ENCODE assay signal across 22 cellular contexts in the genomic region with DNA sequence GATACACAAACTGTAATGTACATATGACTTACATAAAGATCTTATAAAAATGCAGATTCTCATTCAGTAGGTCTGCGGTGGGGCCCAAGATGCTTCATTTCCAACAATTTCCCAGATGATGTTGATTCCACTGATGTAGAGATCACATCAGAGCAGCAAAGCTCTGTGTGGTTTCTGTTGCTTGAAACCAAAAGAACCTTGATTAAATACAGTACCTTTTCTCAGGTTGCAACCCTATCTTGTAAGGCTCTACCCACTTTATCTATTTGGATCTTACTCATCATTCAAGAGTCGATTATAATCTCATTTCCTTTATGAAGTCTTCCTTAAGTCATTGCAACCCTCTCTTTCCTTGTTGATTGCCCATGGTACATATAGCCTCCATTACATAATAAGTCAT.
DNase-seq lines count a peak whose midpoint lies in the region; ATAC-seq, FAIRE-seq and TF ChIP-seq lines count a peak whose summit lies in the region.
"Had no signal": no experiment of that assay in that cellular context is flagged by ENCODE, and none has a peak within 500 bp of the region (broad histone marks: within the 10 kb centered on the region; RNA-seq: fewer than 3 reads in every experiment).

No MANE protein-coding gene starts in this region.

- no peaks in the 10 kb centered on the region for H3K27me3 Mint-ChIP-seq in activated CD4-positive, alpha-beta T cell treated with anti-CD3 and anti-CD28 coated beads for 36 hours
- H3K27me3 Mint-ChIP-seq in astrocyte (ENCODE audit: low read depth, unreplicated experiment), result no peaks in the 10 kb centered on the region
- H3K27me3 Mint-ChIP-seq: CD4-positive, alpha-beta T cell had no signal

- no peaks in the 10 kb centered on the region for H3K36me3 Mint-ChIP-seq in activated CD4-positive, alpha-beta T cell treated with anti-CD3 and anti-CD28 coated beads for 36 hours (ENCODE audit: low read depth)
- no peaks in the 10 kb centered on the region for H3K36me3 Mint-ChIP-seq in astrocyte (ENCODE audit: low read depth, unreplicated experiment)
- H3K36me3 Mint-ChIP-seq in stimulated activated effector memory CD8-positive, alpha-beta T cell treated with anti-CD3 and anti-CD28 coated beads, Interleukin-12 subunit alpha, Interleukin-12 subunit beta, amount 100 ng/mL, for 72 hours, result no peaks in the 10 kb centered on the region
- H3K36me3 Mint-ChIP-seq: CD8-positive, alpha-beta T cell had no signal

- DNase-seq in activated CD4-positive, alpha-beta T cell treated with anti-CD3 and anti-CD28 coated beads for 36 hours, result peak; percentile 3
- no peak for DNase-seq in activated CD4-positive, alpha-beta T cell treated with anti-CD3 and anti-CD28 coated beads for 48 hours
- DNase-seq in GM19239 (ENCODE audit: insufficient read length, low spot score) (no peak), astrocyte (ENCODE audit: low read depth) (no peak), OCI-M2 (lab: John Stamatoyannopoulos, UW; ENCODE audit: unreplicated experiment) (no peak), left lung (no peak)
- DNase-seq in stimulated activated effector memory CD8-positive, alpha-beta T cell treated with anti-CD3 and anti-CD28 coated beads, Interleukin-12 subunit alpha, Interleukin-12 subunit beta, amount 100 ng/mL, for 72 hours (ENCODE audit: low spot score in 2 of 2), result no peak
- DNase-seq: AML-193; Caco-2; Calu3; CD4-positive, alpha-beta T cell; CD8-positive, alpha-beta T cell; DMS79 treated with DMSO at 0.1 percent for 48 hours; GF-D8 had no signal

- CTCF ChIA-PET in activated CD4-positive, alpha-beta T cell treated with anti-CD3 and anti-CD28 coated beads for 36 hours (lab: Charles Lee), result no interaction called here

- TF ChIP-seq CTCF in astrocyte (IDR thresholded peaks at IDR 0.05; ENCODE audit: insufficient read depth, low read depth, low read length), result no peak
- TF ChIP-seq CTCF in left lung (IDR thresholded peaks at IDR 0.05), result no peak

- no peak overlapping the region for H2AFZ ChIP-seq in astrocyte (ENCODE audit: low read depth, low read length)

- H3K27me3 ChIP-seq in astrocyte (ENCODE audit: insufficient read depth, low read length) (no peaks in the 10 kb centered on the region), left lung (no peaks in the 10 kb centered on the region)

- no peaks in the 10 kb centered on the region for H3K36me3 ChIP-seq in astrocyte (ENCODE audit: insufficient read depth, low read length)
- no peaks in the 10 kb centered on the region for H3K36me3 ChIP-seq in left lung
- H3K36me3 ChIP-seq: BLaER1 treated with 17β-estradiol and CSF1 and Interleukin-3, amounts not matched to agents 10 nM and 100 nM had no signal

- no peaks in the 10 kb centered on the region for H3K9me3 Mint-ChIP-seq in activated CD4-positive, alpha-beta T cell treated with anti-CD3 and anti-CD28 coated beads for 36 hours (ENCODE audit: low read depth)
- H3K9me3 Mint-ChIP-seq in astrocyte (ENCODE audit: unreplicated experiment), result no peaks in the 10 kb centered on the region
- H3K9me3 Mint-ChIP-seq in stimulated activated effector memory CD8-positive, alpha-beta T cell treated with anti-CD3 and anti-CD28 coated beads, Interleukin-12 subunit alpha, Interleukin-12 subunit beta, amount 100 ng/mL, for 72 hours, result no peaks in the 10 kb centered on the region
- H3K9me3 Mint-ChIP-seq: CD4-positive, alpha-beta T cell; CD8-positive, alpha-beta T cell had no signal

- no peak overlapping the region for H3K27ac Mint-ChIP-seq in activated CD4-positive, alpha-beta T cell treated with anti-CD3 and anti-CD28 coated beads for 36 hours
- no peak overlapping the region for H3K27ac Mint-ChIP-seq in astrocyte (ENCODE audit: unreplicated experiment)
- H3K27ac Mint-ChIP-seq in stimulated activated effector memory CD8-positive, alpha-beta T cell treated with anti-CD3 and anti-CD28 coated beads, Interleukin-12 subunit alpha, Interleukin-12 subunit beta, amount 100 ng/mL, for 72 hours, result no peak overlapping the region
- H3K27ac Mint-ChIP-seq: B cell; CD4-positive, alpha-beta T cell; CD8-positive, alpha-beta T cell had no signal

- no peak for ATAC-seq in activated CD4-positive, alpha-beta T cell treated with anti-CD3 and anti-CD28 coated beads for 36 hours
- peak; percentile 39 for ATAC-seq in stimulated activated effector memory CD8-positive, alpha-beta T cell treated with anti-CD3 and anti-CD28 coated beads, Interleukin-12 subunit alpha, Interleukin-12 subunit beta, amount 100 ng/mL, for 72 hours
- ATAC-seq in left lung, result no peak
- ATAC-seq: A549; CD8-positive, alpha-beta T cell had no signal

- no peaks in the 10 kb centered on the region for H4K20me1 ChIP-seq in astrocyte (ENCODE audit: insufficient read depth, low read length)
- H4K20me1 ChIP-seq: BLaER1 treated with 17β-estradiol and CSF1 and Interleukin-3, amounts not matched to agents 10 nM and 100 nM had no signal

- no peak overlapping the region for H3K4me3 Mint-ChIP-seq in activated CD4-positive, alpha-beta T cell treated with anti-CD3 and anti-CD28 coated beads for 36 hours
- no peak overlapping the region for H3K4me3 Mint-ChIP-seq in astrocyte (ENCODE audit: unreplicated experiment)
- H3K4me3 Mint-ChIP-seq in stimulated activated effector memory CD8-positive, alpha-beta T cell treated with anti-CD3 and anti-CD28 coated beads, Interleukin-12 subunit alpha, Interleukin-12 subunit beta, amount 100 ng/mL, for 72 hours, result no peak overlapping the region
- H3K4me3 Mint-ChIP-seq: B cell; CD4-positive, alpha-beta T cell; CD8-positive, alpha-beta T cell had no signal

- peak; percentile 66 for FAIRE-seq in GM19239 (lab: Jason Lieb, UNC)
- peak; percentile 88 for FAIRE-seq in astrocyte (lab: Jason Lieb, UNC)
- FAIRE-seq: A549, D721Med, G401.6, GM12891 had no signal

- intact Hi-C loops in activated CD4-positive, alpha-beta T cell treated with anti-CD3 and anti-CD28 coated beads for 36 hours (cut with DNase I, micrococcal nuclease), result no loop called here
- intact Hi-C loops in left lung (cut with DNase I), result no loop called here

- H3K9me3 ChIP-seq in astrocyte (ENCODE audit: insufficient read depth, low read depth, low read length) (no peaks in the 10 kb centered on the region), left lung (no peaks in the 10 kb centered on the region)
- H3K9me3 ChIP-seq: A549, Caco-2 had no signal

- no peak overlapping the region for H3K4me2 ChIP-seq in astrocyte (ENCODE audit: low read length)
- H3K4me2 ChIP-seq: A549; BLaER1 treated with 17β-estradiol and CSF1 and Interleukin-3, amounts not matched to agents 10 nM and 100 nM had no signal

- no peak overlapping the region for H3K9ac ChIP-seq in astrocyte (ENCODE audit: low read length)
- H3K9ac ChIP-seq: BLaER1 treated with 17β-estradiol and CSF1 and Interleukin-3, amounts not matched to agents 10 nM and 100 nM had no signal

- H3K4me1 ChIP-seq in astrocyte (ENCODE audit: insufficient read depth, low read length) (no peaks in the 10 kb centered on the region), left lung (no peaks in the 10 kb centered on the region)
- H3K4me1 ChIP-seq: A549; BLaER1 treated with 17β-estradiol and CSF1 and Interleukin-3, amounts not matched to agents 10 nM and 100 nM; Caco-2 had no signal

- POLR2A ChIA-PET in activated CD4-positive, alpha-beta T cell treated with anti-CD3 and anti-CD28 coated beads for 36 hours (lab: Charles Lee), result no interaction called here

- H3K4me3 ChIP-seq in astrocyte (ENCODE audit: insufficient read depth, low read depth, low read length), result no peak overlapping the region
- H3K4me3 ChIP-seq in left lung, result no peak overlapping the region
- H3K4me3 ChIP-seq: A549; BLaER1 treated with 17β-estradiol and CSF1 and Interleukin-3, amounts not matched to agents 10 nM and 100 nM had no signal

- no peak overlapping the region for H3K27ac ChIP-seq in astrocyte (ENCODE audit: low read depth, low read length)
- no peak overlapping the region for H3K27ac ChIP-seq in left lung
- H3K27ac ChIP-seq: 22Rv1; A549; BLaER1 treated with 17β-estradiol and CSF1 and Interleukin-3, amounts not matched to agents 10 nM and 100 nM; C4-2B had no signal

- no peaks in the 10 kb centered on the region for H3K79me2 ChIP-seq in astrocyte (ENCODE audit: insufficient read depth, low read length)

- H3K4me1 Mint-ChIP-seq in activated CD4-positive, alpha-beta T cell treated with anti-CD3 and anti-CD28 coated beads for 36 hours, result no peaks in the 10 kb centered on the region
- H3K4me1 Mint-ChIP-seq in astrocyte (ENCODE audit: low read depth, unreplicated experiment), result no peaks in the 10 kb centered on the region
- H3K4me1 Mint-ChIP-seq in stimulated activated effector memory CD8-positive, alpha-beta T cell treated with anti-CD3 and anti-CD28 coated beads, Interleukin-12 subunit alpha, Interleukin-12 subunit beta, amount 100 ng/mL, for 72 hours, result no peaks in the 10 kb centered on the region
- H3K4me1 Mint-ChIP-seq: B cell had no signal
